Comparison of ENCODE assay signal across 8 cellular contexts in the genomic region with DNA sequence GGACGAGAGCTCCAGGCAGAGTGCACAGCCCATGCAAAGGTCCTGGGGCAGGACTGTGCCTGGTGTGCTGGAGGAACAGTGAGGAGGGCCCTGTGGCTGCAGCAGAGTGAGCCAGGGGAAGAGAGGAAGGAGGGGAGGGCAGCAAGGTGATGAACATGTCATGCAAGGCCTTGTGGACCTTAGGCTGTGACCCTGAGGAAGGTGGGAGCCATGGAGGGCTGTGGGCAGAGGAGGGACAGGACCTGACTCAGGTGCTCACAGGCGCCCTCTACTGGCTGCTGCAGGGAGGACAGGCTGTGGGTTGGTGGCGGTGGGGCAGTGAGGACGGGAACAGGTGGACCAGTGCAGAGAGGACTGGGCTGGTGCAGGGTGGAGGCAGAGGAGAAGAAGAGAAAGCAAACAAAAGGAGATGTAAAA.
DNase-seq lines count a peak whose midpoint lies in the region; ATAC-seq, FAIRE-seq and TF ChIP-seq lines count a peak whose summit lies in the region.

No MANE protein-coding gene starts in this region.

- TF ChIP-seq POLR2A in erythroblast (IDR thresholded peaks at IDR 0.05; ENCODE audit: low read length) (no peak), GM12892 (IDR thresholded peaks at IDR 0.05; ENCODE audit: low read depth, low read length) (no peak)

- peak; percentile 21 for DNase-seq in NK-92 treated with Interleukin-12 subunit alpha and Interleukin-12 subunit beta, amount 100 ng/mL, for 24 hours (lab: John Stamatoyannopoulos, UW)
- DNase-seq in NK-92 (lab: John Stamatoyannopoulos, UW; ENCODE audit: unreplicated experiment), result no peak
- peak; percentile 27 to 32 for DNase-seq in activated CD4-positive, alpha-beta T cell treated with anti-CD3 and anti-CD28 coated beads, Interleukin-2, amount 50 U/mL, for 4 hours
- peak; percentile 43 to 67 for DNase-seq in erythroblast (lab: John Stamatoyannopoulos, UW)
- DNase-seq in stimulated activated CD4-positive, alpha-beta T cell treated with anti-CD3 and anti-CD28 coated beads, Interleukin-2, amount 100 ng/mL, for 4 hours (ENCODE audit: low read depth), result peak; percentile 13
- no peak for DNase-seq in GM12892 (ENCODE audit: insufficient read length)
- no peak for DNase-seq in NCI-H510A treated with DMSO at 0.1 percent for 48 hours (lab: John Stamatoyannopoulos, UW)

- ATAC-seq in HG03460 (IDR thresholded peaks at IDR 0.05; ENCODE audit: unreplicated experiment), result no peak

- no peak for FAIRE-seq in GM12892 (lab: Jason Lieb, UNC)

Comparison
In these comparisons a context has a peak if more than half of its experiments do, and no peak if none do; other contexts are left out.
1. DNase-seq: peak in NK-92 treated with Interleukin-12 subunit alpha and Interleukin-12 subunit beta, amount 100 ng/mL, for 24 hours (single experiment), activated CD4-positive, alpha-beta T cell treated with anti-CD3 and anti-CD28 coated beads, Interleukin-2, amount 50 U/mL, for 4 hours (2 of 2), erythroblast (2 of 2) and stimulated activated CD4-positive, alpha-beta T cell treated with anti-CD3 and anti-CD28 coated beads, Interleukin-2, amount 100 ng/mL, for 4 hours (single experiment); none in NK-92 (single experiment), GM12892 (single experiment) and NCI-H510A treated with DMSO at 0.1 percent for 48 hours (single experiment).